ENCODE assay signal across 18 cellular contexts in genomic region chr1:157234705-157235273, GRCh38.
A peak's percentile ranks its signal among the peaks of the same experiment; 100 is the strongest.
DNase-seq lines count a peak whose midpoint lies in the region; TF ChIP-seq lines count a peak whose summit lies in the region.
"Had no signal": no experiment of that assay in that cellular context is flagged by ENCODE, and none has a peak within 500 bp of the region (broad histone marks: within the 10 kb centered on the region; RNA-seq: fewer than 3 reads in every experiment).

No MANE protein-coding gene starts in this region.

- no peaks in the 10 kb centered on the region for H3K27me3 ChIP-seq in endodermal cell (ENCODE audit: control insufficient read depth, insufficient read depth, low read length, poor library complexity, severe bottlenecking)
- H3K27me3 ChIP-seq in esophagus squamous epithelium: peaks cover 0 to 17% (median 0%) of the 10 kb centered on the region in 4 donors
- peaks cover 0 to 21% (median 2%) of the 10 kb centered on the region in 45 donors for H3K27me3 ChIP-seq in dorsolateral prefrontal cortex

- no peak for TF ChIP-seq CTCF in endodermal cell (conservative IDR thresholded peaks at IDR 0.05)
- TF ChIP-seq CTCF in nephron (IDR thresholded peaks at IDR 0.05; ENCODE audit: unreplicated experiment in 3 of 3): no peak
- TF ChIP-seq CTCF in esophagus squamous epithelium (IDR thresholded peaks at IDR 0.05): no peak
- TF ChIP-seq CTCF in dorsolateral prefrontal cortex (IDR thresholded peaks at IDR 0.05 in 54 of 56, conservative IDR thresholded peaks at IDR 0.05 in 2 of 56; ENCODE audit: low read depth in 1 of 56, partially characterized antibody in 56 of 56): no peak
- TF ChIP-seq CTCF in GM20000 (IDR thresholded peaks at IDR 0.05; ENCODE audit: extremely low read depth, missing control alignments): no peak

- intact Hi-C loops in esophagus squamous epithelium (cut with DNase I): no loop called here
- intact Hi-C loops in dorsolateral prefrontal cortex (cut with DNase I): no loop called here

- WGBS in endodermal cell (ENCODE audit: insufficient coverage in 1 of 2, insufficient read length in 1 of 2), 2 experiments: 67 to 91% methylated on average over 1 to 3 of the region's 3 CpGs
- 51 to 68% methylated on average over 3 of the region's 3 CpGs for WGBS in esophagus squamous epithelium, 2 donors

- H3K36me3 Mint-ChIP-seq in endodermal cell (ENCODE audit: low read depth) (no peaks in the 10 kb centered on the region), nephron (ENCODE audit: low read depth) (no peaks in the 10 kb centered on the region)

- no peak overlapping the region for H3K27ac ChIP-seq in endodermal cell (ENCODE audit: low read depth, low read length)
- no peak overlapping the region for H3K27ac ChIP-seq in esophagus squamous epithelium
- H3K27ac ChIP-seq in dorsolateral prefrontal cortex: no peak overlapping the region
- H3K27ac ChIP-seq: C4-2B, PC-9, RWPE1 had no signal

- H3K9ac ChIP-seq in endodermal cell (ENCODE audit: extremely low read depth, low read length, poor library complexity, severe bottlenecking): no peak overlapping the region

- H3K4me3 ChIP-seq in endodermal cell (ENCODE audit: low read length) (no peak overlapping the region), esophagus squamous epithelium (no peak overlapping the region), dorsolateral prefrontal cortex (no peak overlapping the region)
- H3K4me3 ChIP-seq: PC-9 had no signal

- H3K27ac Mint-ChIP-seq in endodermal cell (peak overlapping the region; percentile 10), nephron (peak overlapping the region; percentile 41 to 58 (median 58))

- H3K4me3 Mint-ChIP-seq in endodermal cell: no peak overlapping the region
- no peak overlapping the region for H3K4me3 Mint-ChIP-seq in nephron

- no peaks in the 10 kb centered on the region for H3K9me3 ChIP-seq in endodermal cell (ENCODE audit: control insufficient read depth, low read length)
- H3K9me3 ChIP-seq in esophagus squamous epithelium: no peaks in the 10 kb centered on the region

- H3K36me3 ChIP-seq in endodermal cell (ENCODE audit: control insufficient read depth, insufficient read depth, low read length): no peaks in the 10 kb centered on the region
- H3K36me3 ChIP-seq in esophagus squamous epithelium: no peaks in the 10 kb centered on the region

- no peaks in the 10 kb centered on the region for H3K9me3 Mint-ChIP-seq in endodermal cell
- no peaks in the 10 kb centered on the region for H3K9me3 Mint-ChIP-seq in nephron

- DNase-seq in KG1 (lab: John Stamatoyannopoulos, UW): peak; percentile 3
- DNase-seq in endodermal cell: no peak
- no peak for DNase-seq in esophagus squamous epithelium (lab: John Stamatoyannopoulos, UW)
- no peak for DNase-seq in dorsolateral prefrontal cortex
- DNase-seq in GM20000 (ENCODE audit: low spot score): no peak
- no peak for DNase-seq in NCI-H526 treated with DMSO at 0.1 percent for 48 hours (lab: John Stamatoyannopoulos, UW)
- DNase-seq: AML-193, GDM1, GOT3, NCI-H1417 treated with DMSO at 0.1 percent for 48 hours, NCI-H187 treated with DMSO at 0.1 percent for 48 hours, NCI-H226, NCI-H524 treated with DMSO at 0.1 percent for 48 hours, PC-9, SIG-M5 had no signal

- peaks cover 20% of the 10 kb centered on the region for H3K4me1 ChIP-seq in endodermal cell (ENCODE audit: control insufficient read depth, insufficient read depth, low read length)
- H3K4me1 ChIP-seq in esophagus squamous epithelium: no peaks in the 10 kb centered on the region

- H3K4me1 Mint-ChIP-seq in endodermal cell: peaks cover 37% of the 10 kb centered on the region
- peaks cover 4% of the 10 kb centered on the region for H3K4me1 Mint-ChIP-seq in nephron

- H3K27me3 Mint-ChIP-seq in endodermal cell (ENCODE audit: insufficient read depth): no peaks in the 10 kb centered on the region
- peaks cover 3% of the 10 kb centered on the region for H3K27me3 Mint-ChIP-seq in nephron (ENCODE audit: low read depth)

- TF ChIP-seq POLR2A in esophagus squamous epithelium (IDR thresholded peaks at IDR 0.05): no peak
